ENCODE assay signal across 8 cellular contexts in the genomic region with DNA sequence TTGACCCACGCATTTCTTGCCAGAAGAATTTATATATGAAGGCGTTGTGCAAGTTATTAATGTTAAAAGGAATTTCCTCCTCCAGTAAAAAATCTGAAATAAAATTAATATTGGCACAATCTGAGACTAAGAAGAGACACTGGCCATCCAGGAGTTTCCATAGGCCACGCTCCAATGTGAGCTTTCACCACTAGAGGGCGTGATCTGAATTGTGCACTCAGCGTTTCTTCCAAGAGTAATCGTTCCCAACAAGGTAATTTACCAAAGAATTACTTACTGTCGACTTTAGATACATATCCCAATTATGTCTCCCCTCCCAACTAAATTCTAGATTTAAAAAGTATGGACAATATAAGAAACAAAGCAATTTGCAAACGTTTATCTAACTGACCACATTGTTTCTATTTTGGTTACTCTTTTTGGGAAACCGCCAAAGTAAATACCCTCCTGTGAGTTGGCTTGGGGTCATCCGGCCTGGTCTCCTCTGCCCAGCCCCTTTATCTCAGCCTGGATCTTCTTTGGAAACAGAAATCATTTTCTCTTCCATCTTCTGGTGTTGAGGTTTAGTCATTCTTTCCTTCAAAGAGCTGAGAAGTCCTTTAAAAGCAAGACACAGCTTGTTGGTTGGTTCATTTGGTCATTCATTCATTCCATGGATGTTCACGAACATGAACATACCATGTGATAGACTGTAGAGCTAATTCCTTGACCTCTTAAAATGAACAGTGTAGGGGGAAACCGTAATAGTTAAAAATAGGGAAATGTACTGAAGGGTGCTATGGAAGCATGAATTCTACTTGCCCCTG. TPM values are rescaled to one million over a fixed set of nuclear protein-coding genes. Genes with fewer than 3 reads are reported as not detected.
DNase-seq lines count a peak whose midpoint lies in the region; TF ChIP-seq lines count a peak whose summit lies in the region.

No MANE protein-coding gene starts in this region.

- peak; percentile 80 for DNase-seq in NCI-H82 (lab: John Stamatoyannopoulos, UW)
- no peak for DNase-seq in NCI-H82 treated with DMSO at 0.1 percent for 48 hours (lab: John Stamatoyannopoulos, UW; ENCODE audit: unreplicated experiment)
- DNase-seq in MV-4-11 (lab: John Stamatoyannopoulos, UW), result peak; percentile 12
- peak in 7 of 10 donors; percentile 24 to 78 (median 55) for DNase-seq in dorsolateral prefrontal cortex
- peak; percentile 79 for DNase-seq in midbrain (lab: John Stamatoyannopoulos, UW)
- DNase-seq in superior temporal gyrus (ENCODE audit: extremely low spot score), result peak; percentile 88
- no peak for DNase-seq in GM19240 (ENCODE audit: insufficient read length, low spot score)

- TF ChIP-seq CTCF in WI38 (IDR thresholded peaks at IDR 0.05; ENCODE audit: low read depth, low read length), result peak; percentile 83
- TF ChIP-seq CTCF in dorsolateral prefrontal cortex (IDR thresholded peaks at IDR 0.05 in 54 of 56, conservative IDR thresholded peaks at IDR 0.05 in 2 of 56; ENCODE audit: low read depth in 1 of 56, partially characterized antibody in 56 of 56), result peak; percentile 71 to 95 (median 89)

- intact Hi-C loops in dorsolateral prefrontal cortex (cut with DNase I), result no loop called here

- H3K27ac ChIP-seq in dorsolateral prefrontal cortex, result no peak overlapping the region

- H3K4me3 ChIP-seq in WI38 (ENCODE audit: low read depth, low read length) (no peak overlapping the region), dorsolateral prefrontal cortex (peak overlapping the region in 1 of 59 donors; percentile 14)

- no peaks in the 10 kb centered on the region for H3K27me3 ChIP-seq in dorsolateral prefrontal cortex

RNA-seq across cellular contexts. Expression of gene POLR2M, which starts 26.2 kb away (rescaled TPM):
- total RNA-seq in dorsolateral prefrontal cortex, result 100 to 1,000 TPM in 5 of 120 experiments, 10 to 100 TPM in 115; 55.8 to 112 (median 75.8) TPM

Comparison
In these comparisons a context has a peak if more than half of its experiments do, and no peak if none do; other contexts are left out.
1. DNase-seq: peak in NCI-H82 (single experiment), MV-4-11 (single experiment), dorsolateral prefrontal cortex (7 of 10), midbrain (single experiment) and superior temporal gyrus (single experiment); none in NCI-H82 treated with DMSO at 0.1 percent for 48 hours (single experiment) and GM19240 (single experiment).